1 cellular context compared by ENCODE assay signal in the genomic region with DNA sequence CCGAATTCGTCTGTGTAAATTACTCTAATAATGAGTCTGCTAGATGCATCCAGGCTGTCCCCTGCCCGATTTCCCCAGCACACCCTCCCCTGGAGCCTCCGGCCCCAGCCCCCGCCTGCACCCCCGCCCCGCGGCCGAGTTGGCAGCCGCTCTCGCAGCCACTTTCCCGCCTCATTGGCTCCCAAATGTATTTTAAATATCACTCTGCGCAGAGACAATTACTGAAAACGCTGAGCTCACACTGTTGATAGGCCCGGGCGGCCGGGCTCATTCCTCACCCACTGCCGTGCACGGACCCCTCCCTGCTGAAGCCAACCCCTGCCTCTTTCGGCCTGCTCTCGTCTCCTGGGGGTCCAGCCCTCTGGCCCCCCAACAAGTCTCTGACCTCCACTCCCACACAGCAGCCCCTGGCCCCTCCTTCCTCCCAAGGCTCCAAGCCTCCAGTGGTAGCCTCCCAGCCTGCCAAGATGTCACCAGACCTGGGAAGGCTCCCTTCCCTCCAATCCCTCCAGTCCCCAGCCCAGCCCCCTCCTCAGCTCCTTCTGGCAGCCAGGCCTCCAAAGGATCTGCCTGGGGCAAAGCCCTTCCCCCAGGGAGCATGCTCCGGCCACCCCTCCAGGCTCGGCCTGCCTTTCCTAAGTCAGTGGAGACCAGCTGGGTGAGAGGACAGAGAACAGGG.
TF ChIP-seq lines count a peak whose summit lies in the region.

No MANE protein-coding gene starts in this region.

TF ChIP-seq in WTC11, 78 proteins besides CTCF, POLR2A, EP300 and RAD21 (continued from another document):
- TF ChIP-seq, protein P1, sequence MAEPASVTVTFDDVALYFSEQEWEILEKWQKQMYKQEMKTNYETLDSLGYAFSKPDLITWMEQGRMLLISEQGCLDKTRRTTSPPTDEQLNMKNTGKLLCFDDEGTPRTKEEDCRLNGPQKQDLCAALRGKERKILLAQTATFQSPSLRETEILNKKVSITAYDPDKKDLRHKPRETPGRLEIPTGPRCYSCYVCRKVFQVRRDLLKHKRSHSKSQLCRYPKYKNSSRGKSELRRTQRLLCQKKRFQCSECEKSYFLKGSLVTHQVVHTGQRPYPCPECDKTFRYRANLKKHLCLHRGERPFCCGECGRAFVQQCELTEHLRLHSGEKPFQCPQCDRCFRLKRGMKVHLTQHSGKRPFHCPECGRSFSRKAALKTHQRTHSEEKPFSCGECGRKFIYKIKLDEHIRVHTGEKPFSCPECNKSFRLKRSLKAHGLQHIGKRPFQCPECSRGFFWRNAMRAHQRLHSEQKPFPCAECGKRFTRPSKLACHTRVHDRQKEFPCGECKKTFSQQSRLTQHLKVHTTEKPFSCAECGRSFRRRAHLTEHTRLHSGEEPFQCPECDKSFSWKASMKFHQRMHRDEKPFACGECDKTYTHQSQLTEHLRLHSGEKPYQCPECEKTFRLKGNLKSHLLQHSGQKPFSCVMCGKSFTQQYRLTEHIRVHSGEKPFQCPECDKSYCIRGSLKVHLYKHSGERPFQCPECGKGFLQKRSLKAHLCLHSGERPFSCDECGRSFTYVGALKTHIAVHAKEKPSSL (CRISPR knock-in tag; conservative IDR thresholded peaks at IDR 0.05): no peak
- TF ChIP-seq ESRRA (CRISPR knock-in tag; IDR thresholded peaks at IDR 0.05; ENCODE audit: borderline replicate concordance) (no peak), ETV6 (CRISPR knock-in tag; IDR thresholded peaks at IDR 0.05) (no peak)
- TF ChIP-seq, protein P2, sequence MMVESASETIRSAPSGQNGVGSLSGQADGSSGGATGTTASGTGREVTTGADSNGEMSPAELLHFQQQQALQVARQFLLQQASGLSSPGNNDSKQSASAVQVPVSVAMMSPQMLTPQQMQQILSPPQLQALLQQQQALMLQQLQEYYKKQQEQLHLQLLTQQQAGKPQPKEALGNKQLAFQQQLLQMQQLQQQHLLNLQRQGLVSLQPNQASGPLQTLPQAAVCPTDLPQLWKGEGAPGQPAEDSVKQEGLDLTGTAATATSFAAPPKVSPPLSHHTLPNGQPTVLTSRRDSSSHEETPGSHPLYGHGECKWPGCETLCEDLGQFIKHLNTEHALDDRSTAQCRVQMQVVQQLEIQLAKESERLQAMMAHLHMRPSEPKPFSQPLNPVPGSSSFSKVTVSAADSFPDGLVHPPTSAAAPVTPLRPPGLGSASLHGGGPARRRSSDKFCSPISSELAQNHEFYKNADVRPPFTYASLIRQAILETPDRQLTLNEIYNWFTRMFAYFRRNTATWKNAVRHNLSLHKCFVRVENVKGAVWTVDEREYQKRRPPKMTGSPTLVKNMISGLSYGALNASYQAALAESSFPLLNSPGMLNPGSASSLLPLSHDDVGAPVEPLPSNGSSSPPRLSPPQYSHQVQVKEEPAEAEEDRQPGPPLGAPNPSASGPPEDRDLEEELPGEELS (CRISPR knock-in tag; IDR thresholded peaks at IDR 0.05): no peak
- TF ChIP-seq, protein P3, sequence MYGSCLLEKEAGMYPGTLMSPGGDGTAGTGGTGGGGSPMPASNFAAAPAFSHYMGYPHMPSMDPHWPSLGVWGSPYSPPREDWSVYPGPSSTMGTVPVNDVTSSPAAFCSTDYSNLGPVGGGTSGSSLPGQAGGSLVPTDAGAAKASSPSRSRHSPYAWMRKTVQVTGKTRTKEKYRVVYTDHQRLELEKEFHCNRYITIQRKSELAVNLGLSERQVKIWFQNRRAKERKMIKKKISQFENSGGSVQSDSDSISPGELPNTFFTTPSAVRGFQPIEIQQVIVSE (CRISPR knock-in tag; IDR thresholded peaks at IDR 0.05; ENCODE audit: borderline replicate concordance): no peak
- TF ChIP-seq, protein P4, sequence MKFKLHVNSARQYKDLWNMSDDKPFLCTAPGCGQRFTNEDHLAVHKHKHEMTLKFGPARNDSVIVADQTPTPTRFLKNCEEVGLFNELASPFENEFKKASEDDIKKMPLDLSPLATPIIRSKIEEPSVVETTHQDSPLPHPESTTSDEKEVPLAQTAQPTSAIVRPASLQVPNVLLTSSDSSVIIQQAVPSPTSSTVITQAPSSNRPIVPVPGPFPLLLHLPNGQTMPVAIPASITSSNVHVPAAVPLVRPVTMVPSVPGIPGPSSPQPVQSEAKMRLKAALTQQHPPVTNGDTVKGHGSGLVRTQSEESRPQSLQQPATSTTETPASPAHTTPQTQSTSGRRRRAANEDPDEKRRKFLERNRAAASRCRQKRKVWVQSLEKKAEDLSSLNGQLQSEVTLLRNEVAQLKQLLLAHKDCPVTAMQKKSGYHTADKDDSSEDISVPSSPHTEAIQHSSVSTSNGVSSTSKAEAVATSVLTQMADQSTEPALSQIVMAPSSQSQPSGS (CRISPR knock-in tag; IDR thresholded peaks at IDR 0.05; ENCODE audit: borderline replicate concordance, low read depth): no peak
TF ChIP-seq in WTC11: peak in this region for 0.
